Comparison of ENCODE assay signal across 8 cellular contexts in genomic region chr1:29181413-29182225, GRCh38. TPM values are rescaled to one million over a fixed set of nuclear protein-coding genes. Genes with fewer than 3 reads are reported as not detected.
A peak's percentile ranks its signal among the peaks of the same experiment; 100 is the strongest.
DNase-seq lines count a peak whose midpoint lies in the region; ATAC-seq and TF ChIP-seq lines count a peak whose summit lies in the region.

TSS of gene SRSF4 (minus strand) at chr1:29181900. CDS start at chr1:29181752, 148 bp downstream.

- peaks cover 41% of the 10 kb centered on the region for H3K4me1 ChIP-seq in mononuclear cell (ENCODE audit: insufficient read depth, low read length)

- H3K9me3 ChIP-seq in mononuclear cell (ENCODE audit: low read depth, low read length): no peaks in the 10 kb centered on the region

- 0 out of 2 replicates have a peak, but pooled peaks have one; percentile 18 for TF ChIP-seq EP300 in Ishikawa (IDR thresholded peaks at IDR 0.05; ENCODE audit: borderline replicate concordance)

- no peaks in the 10 kb centered on the region for H3K27me3 ChIP-seq in mononuclear cell (ENCODE audit: insufficient read depth, low read length)

- ATAC-seq in GM21576 (IDR thresholded peaks at IDR 0.05; ENCODE audit: unreplicated experiment): peak; percentile 82

- peak within 1 kb of the TSS; percentile 98 for H3K4me3 ChIP-seq in mononuclear cell (ENCODE audit: low read length)

- peak; percentile 99 for DNase-seq in DMS53 (lab: John Stamatoyannopoulos, UW)
- peak; percentile 80 for DNase-seq in OCI-M2 (lab: John Stamatoyannopoulos, UW; ENCODE audit: unreplicated experiment)
- peak; percentile 97 for DNase-seq in activated T-cell treated with anti-CD3 and anti-CD28 coated beads for 4 hours
- DNase-seq in epidermal melanocyte (ENCODE audit: insufficient read length, low spot score): peak; percentile 97
- DNase-seq in stimulated activated CD8-positive, alpha-beta memory T cell treated with anti-CD3 and anti-CD28 coated beads, Interleukin-4, amount 100 ng/mL, for 1 hour (ENCODE audit: low read depth in 2 of 2, low spot score in 1 of 2): peak; percentile 91 to 98

- TF ChIP-seq RAD21 in Ishikawa (IDR thresholded peaks at IDR 0.05; ENCODE audit: low read depth): peak; percentile 26; the same call in 1 of the 2 replicates

TF ChIP-seq in Ishikawa, 13 proteins besides CTCF, POLR2A, EP300 and RAD21:
- TF ChIP-seq TEAD4 (IDR thresholded peaks at IDR 0.05): no peak; the same call in 1 of the 2 replicates
- TF ChIP-seq YY1 (IDR thresholded peaks at IDR 0.05; ENCODE audit: low read depth): peak; percentile 88
- 0 out of 2 replicates have a peak, but pooled peaks have one; percentile 42 for TF ChIP-seq TCF12 (IDR thresholded peaks at IDR 0.05; ENCODE audit: low read depth)
- no peak; the same call in 1 of the 2 replicates for TF ChIP-seq NFIC (IDR thresholded peaks at IDR 0.05)
- TF ChIP-seq, protein P1, sequence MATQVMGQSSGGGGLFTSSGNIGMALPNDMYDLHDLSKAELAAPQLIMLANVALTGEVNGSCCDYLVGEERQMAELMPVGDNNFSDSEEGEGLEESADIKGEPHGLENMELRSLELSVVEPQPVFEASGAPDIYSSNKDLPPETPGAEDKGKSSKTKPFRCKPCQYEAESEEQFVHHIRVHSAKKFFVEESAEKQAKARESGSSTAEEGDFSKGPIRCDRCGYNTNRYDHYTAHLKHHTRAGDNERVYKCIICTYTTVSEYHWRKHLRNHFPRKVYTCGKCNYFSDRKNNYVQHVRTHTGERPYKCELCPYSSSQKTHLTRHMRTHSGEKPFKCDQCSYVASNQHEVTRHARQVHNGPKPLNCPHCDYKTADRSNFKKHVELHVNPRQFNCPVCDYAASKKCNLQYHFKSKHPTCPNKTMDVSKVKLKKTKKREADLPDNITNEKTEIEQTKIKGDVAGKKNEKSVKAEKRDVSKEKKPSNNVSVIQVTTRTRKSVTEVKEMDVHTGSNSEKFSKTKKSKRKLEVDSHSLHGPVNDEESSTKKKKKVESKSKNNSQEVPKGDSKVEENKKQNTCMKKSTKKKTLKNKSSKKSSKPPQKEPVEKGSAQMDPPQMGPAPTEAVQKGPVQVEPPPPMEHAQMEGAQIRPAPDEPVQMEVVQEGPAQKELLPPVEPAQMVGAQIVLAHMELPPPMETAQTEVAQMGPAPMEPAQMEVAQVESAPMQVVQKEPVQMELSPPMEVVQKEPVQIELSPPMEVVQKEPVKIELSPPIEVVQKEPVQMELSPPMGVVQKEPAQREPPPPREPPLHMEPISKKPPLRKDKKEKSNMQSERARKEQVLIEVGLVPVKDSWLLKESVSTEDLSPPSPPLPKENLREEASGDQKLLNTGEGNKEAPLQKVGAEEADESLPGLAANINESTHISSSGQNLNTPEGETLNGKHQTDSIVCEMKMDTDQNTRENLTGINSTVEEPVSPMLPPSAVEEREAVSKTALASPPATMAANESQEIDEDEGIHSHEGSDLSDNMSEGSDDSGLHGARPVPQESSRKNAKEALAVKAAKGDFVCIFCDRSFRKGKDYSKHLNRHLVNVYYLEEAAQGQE (IDR thresholded peaks at IDR 0.05; ENCODE audit: low read depth): 0 out of 2 replicates have a peak, but pooled peaks have one; percentile 15
- TF ChIP-seq, protein P2, sequence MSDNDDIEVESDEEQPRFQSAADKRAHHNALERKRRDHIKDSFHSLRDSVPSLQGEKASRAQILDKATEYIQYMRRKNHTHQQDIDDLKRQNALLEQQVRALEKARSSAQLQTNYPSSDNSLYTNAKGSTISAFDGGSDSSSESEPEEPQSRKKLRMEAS (IDR thresholded peaks at IDR 0.05): peak; percentile 33; the same call in 1 of the 2 replicates
- peak; percentile 93 for TF ChIP-seq TAF1 (IDR thresholded peaks at IDR 0.05; ENCODE audit: low read depth)
- TF ChIP-seq EGR1 (IDR thresholded peaks at IDR 0.05): peak; percentile 23; the same call in 1 of the 2 replicates
- TF ChIP-seq FOXM1 (IDR thresholded peaks at IDR 0.05; ENCODE audit: borderline replicate concordance, low read depth): no peak
- TF ChIP-seq CREB1 (IDR thresholded peaks at IDR 0.05; ENCODE audit: low read depth): no peak; the same call in 1 of the 2 replicates
- TF ChIP-seq USF1 (IDR thresholded peaks at IDR 0.05): 0 out of 2 replicates have a peak, but pooled peaks have one; percentile 2
- no peak; the same call in 1 of the 2 replicates for TF ChIP-seq CEBPB (IDR thresholded peaks at IDR 0.05)
- TF ChIP-seq ZBTB7A (IDR thresholded peaks at IDR 0.05; ENCODE audit: low read depth): no peak

RNA-seq across cellular contexts. Expression of gene SRSF4, which starts in this region (rescaled TPM):
- total RNA-seq in mononuclear cell: 55.6 TPM

Comparison
In these comparisons a context has a peak if more than half of its experiments do, and no peak if none do; other contexts are left out.
1. Peak in every context shown above with its lines: DNase-seq, ATAC-seq and H3K4me3 ChIP-seq.